ENCODE assay signal across 8 cellular contexts in the genomic region with DNA sequence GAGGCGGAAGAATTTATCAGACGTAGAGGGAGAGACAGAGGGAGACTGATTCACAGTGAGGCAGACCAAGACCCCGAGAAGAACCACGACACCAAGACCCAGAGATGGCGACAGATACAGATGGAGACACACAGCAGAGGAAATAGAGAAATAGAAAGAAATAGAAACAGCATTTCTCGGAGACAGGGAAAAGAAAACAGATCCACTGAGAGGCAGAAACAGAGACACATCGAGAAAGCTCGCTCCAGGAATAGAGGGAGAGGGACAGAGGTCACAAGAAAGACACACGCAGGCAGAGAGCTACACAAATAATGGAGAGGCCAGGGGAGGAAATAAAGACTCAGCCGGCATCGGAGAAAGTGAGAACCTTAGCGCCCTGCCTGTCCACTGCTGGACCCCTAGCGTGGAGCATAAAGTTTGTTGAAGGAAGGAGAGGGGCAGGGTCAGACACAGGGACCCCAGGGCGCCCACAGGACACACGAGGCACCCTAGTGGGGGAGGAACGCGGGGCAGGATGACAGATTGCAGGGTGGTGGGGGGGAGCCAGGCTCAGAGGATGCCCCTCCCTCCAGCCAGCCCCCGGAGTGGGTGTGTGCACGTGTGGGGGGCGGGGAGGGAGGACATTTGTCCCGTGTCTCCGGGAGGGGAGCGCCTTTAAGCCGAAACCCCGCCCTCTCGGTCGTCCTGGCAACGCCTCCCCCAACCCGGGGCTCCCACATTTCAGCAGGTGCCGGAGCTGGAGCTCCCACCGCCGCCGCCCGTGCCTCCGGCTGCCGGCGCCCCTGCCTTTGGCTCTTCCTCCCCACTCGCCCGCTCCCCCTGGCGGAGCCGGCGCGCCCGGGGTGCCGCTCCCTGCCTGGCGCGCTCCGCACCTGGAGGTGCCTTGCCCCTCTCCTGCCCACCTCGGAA. TPM values are rescaled to one million over a fixed set of nuclear protein-coding genes. Genes with fewer than 3 reads are reported as not detected.
DNase-seq lines count a peak whose midpoint lies in the region; TF ChIP-seq lines count a peak whose summit lies in the region.

Gene PRKCG (plus strand): TSS at position 716 of the 909 bp plus-strand sequence. CDS start 298 bp downstream, outside the sequence.

- no peak within 1 kb of the TSS for H3K9ac ChIP-seq in neural progenitor cell

- TF ChIP-seq POLR2A in NB4 (IDR thresholded peaks at IDR 0.05; ENCODE audit: extremely low read depth, insufficient read length): no peak
- no peak for TF ChIP-seq POLR2A in esophagus muscularis mucosa (IDR thresholded peaks at IDR 0.05; ENCODE audit: low read depth)

- H3K27ac ChIP-seq in esophagus muscularis mucosa (replicated peaks in 1 of 4) (no peak within 1 kb of the TSS), neural progenitor cell (no peak within 1 kb of the TSS)

- H3K4me1 Mint-ChIP-seq in Calu3 (ENCODE audit: low read depth, unreplicated experiment) (peaks cover 23% of the 10 kb centered on the region), neural progenitor cell (peaks cover 26% of the 10 kb centered on the region)

- peaks cover 35% of the 10 kb centered on the region for H3F3A ChIP-seq in neural progenitor cell (ENCODE audit: low read depth)

- peaks cover 22 to 49% (median 39%) of the 10 kb centered on the region in 4 donors for H3K4me1 ChIP-seq in esophagus muscularis mucosa
- H3K4me1 ChIP-seq in neural progenitor cell: peaks cover 25% of the 10 kb centered on the region

- H3K4me3 ChIP-seq in NB4 (ENCODE audit: low read depth, low read length): no peak within 1 kb of the TSS
- peak within 1 kb of the TSS; percentile 35 to 51 (median 38) for H3K4me3 ChIP-seq in esophagus muscularis mucosa
- H3K4me3 ChIP-seq in neural progenitor cell: peak within 1 kb of the TSS; percentile 66

- H3K4me3 Mint-ChIP-seq in Calu3 (ENCODE audit: low read depth, unreplicated experiment) (no peak within 1 kb of the TSS), neural progenitor cell (peak within 1 kb of the TSS; percentile 87)

- H3K27me3 Mint-ChIP-seq in Calu3 (ENCODE audit: unreplicated experiment) (no peaks in the 10 kb centered on the region), neural progenitor cell (ENCODE audit: insufficient read depth, low read depth) (peaks cover 7% of the 10 kb centered on the region)

- no peaks in the 10 kb centered on the region for H4K20me1 ChIP-seq in neural progenitor cell (ENCODE audit: low read depth)

- WGBS in esophagus muscularis mucosa: 4% methylated on average over 36 of the region's 49 CpGs

- H3K27ac Mint-ChIP-seq in Calu3 (ENCODE audit: unreplicated experiment) (no peak within 1 kb of the TSS), neural progenitor cell (peak within 1 kb of the TSS; percentile 14)

- H3K36me3 Mint-ChIP-seq in Calu3 (ENCODE audit: insufficient read depth, unreplicated experiment): peaks cover 37% of the 10 kb centered on the region
- H3K36me3 Mint-ChIP-seq in neural progenitor cell: peaks cover 2% of the 10 kb centered on the region

- peaks cover 0 to 3% (median 0%) of the 10 kb centered on the region in 4 donors for H3K36me3 ChIP-seq in esophagus muscularis mucosa
- H3K36me3 ChIP-seq in neural progenitor cell: no peaks in the 10 kb centered on the region

- CTCF ChIA-PET in Calu3 (lab: Charles Lee): interaction anchor here (0.6 to 2.5 kb wide), 12 partner anchors 10 to 255 kb away, joined by 3 to 29 read pairs (median 4); partner anchors contain the start of genes CNOT3 and MYADM

- BruUV-seq in Calu3 (replicated peaks; lab: Mats Ljungman, UMichigan): no TSS peak

- H3K79me2 ChIP-seq in neural progenitor cell (ENCODE audit: low read depth): no peaks in the 10 kb centered on the region

- H3K9me3 Mint-ChIP-seq in Calu3 (ENCODE audit: low read depth, unreplicated experiment): no peaks in the 10 kb centered on the region
- H3K9me3 Mint-ChIP-seq in neural progenitor cell: no peaks in the 10 kb centered on the region

- TF ChIP-seq EP300 in esophagus muscularis mucosa (IDR thresholded peaks at IDR 0.05): no peak

- intact Hi-C loops in Calu3 (cut with micrococcal nuclease; ENCODE audit: unreplicated experiment): no loop called here
- intact Hi-C loops in esophagus muscularis mucosa (cut with DNase I): loop anchor here (5.0 kb wide), 1 partner anchor 34 kb away; no protein-coding TSS in a partner anchor

- H3K4me2 ChIP-seq in neural progenitor cell: peak within 1 kb of the TSS; percentile 90

- peak; percentile 96 for DNase-seq in Calu3
- DNase-seq in NB4 (ENCODE audit: low read depth): peak; percentile 55
- peak; percentile 75 for DNase-seq in activated CD8-positive, alpha-beta memory T cell treated with anti-CD3 and anti-CD28 coated beads for 24 hours
- no peak for DNase-seq in esophagus muscularis mucosa (ENCODE audit: extremely low spot score)
- peak; percentile 87 for DNase-seq in neural progenitor cell (ENCODE audit: low spot score)
- no peak for DNase-seq in GDM1 (lab: John Stamatoyannopoulos, UW)
- DNase-seq in NCI-H1694 (lab: John Stamatoyannopoulos, UW): no peak
- no peak for DNase-seq in COLO829 (ENCODE audit: low spot score)

- H2AFZ ChIP-seq in neural progenitor cell (replicated peaks): peak within 1 kb of the TSS; percentile 48

- H3K9me3 ChIP-seq in esophagus muscularis mucosa: no peaks in the 10 kb centered on the region
- no peaks in the 10 kb centered on the region for H3K9me3 ChIP-seq in neural progenitor cell (ENCODE audit: low read depth)

- peak; percentile 72 for TF ChIP-seq CTCF in Calu3 (IDR thresholded peaks at IDR 0.05; ENCODE audit: unreplicated experiment)
- TF ChIP-seq CTCF in NB4 (IDR thresholded peaks at IDR 0.05; ENCODE audit: low read depth, low read length): peak; percentile 30
- TF ChIP-seq CTCF in esophagus muscularis mucosa (IDR thresholded peaks at IDR 0.05): peak; percentile 47 to 62 (median 50)
- peak; percentile 54 for TF ChIP-seq CTCF in neural progenitor cell (IDR thresholded peaks at IDR 0.05)

- H3K27me3 ChIP-seq in esophagus muscularis mucosa: peaks cover 4 to 63% (median 31%) of the 10 kb centered on the region in 4 donors
- peaks cover 36% of the 10 kb centered on the region for H3K27me3 ChIP-seq in neural progenitor cell

RNA-seq across cellular contexts. Expression of gene PRKCG, which starts in this region (rescaled TPM):
- total RNA-seq in Calu3 (2022) (45.4 and 59.6 TPM in 2 replicates), esophagus muscularis mucosa (not detected), neural progenitor cell (ENCODE audit: low replicate concordance) (0.51 and 3.3 TPM in 2 replicates)

Comparison
In these comparisons a context has a peak if more than half of its experiments do, and no peak if none do; other contexts are left out.
1. RNA of gene PRKCG (total RNA-seq): 45.4 to 59.6 TPM in Calu3; 0.51 to 3.3 TPM in neural progenitor cell and not detected in esophagus muscularis mucosa; every median in the first group is over 10 times any median in the second.
2. DNase-seq: peak in Calu3 (single experiment), NB4 (single experiment), activated CD8-positive, alpha-beta memory T cell treated with anti-CD3 and anti-CD28 coated beads for 24 hours (single experiment) and neural progenitor cell (single experiment); none in esophagus muscularis mucosa (single experiment), GDM1 (single experiment), NCI-H1694 (single experiment) and COLO829 (single experiment).
3. Peak in every context shown above with its lines, with median percentiles within 50 percentile points of each other: CTCF ChIP-seq.